Comparison of ENCODE assay signal across 14 cellular contexts in genomic region chr21:28767523-28767922, GRCh38.
"Had no signal": no experiment of that assay in that cellular context is flagged by ENCODE, and none has a peak within 500 bp of the region (broad histone marks: within the 10 kb centered on the region; RNA-seq: fewer than 3 reads in every experiment).

No MANE protein-coding gene starts in this region.

- DNase-seq: activated effector memory CD4-positive, alpha-beta T cell treated with Interleukin-2 at 50 U/mL for 16 hours; anterior cingulate cortex; caudate nucleus; effector memory CD8-positive, alpha-beta T cell; left ventricle myocardium superior; stimulated activated naive B cell treated with anti-CD40 and anti-IgM and Interleukin-4, amounts not matched to agents 10 μg/mL and 1 μg/mL and 100 μg/mL, for 72 hours; T-helper 17 cell; transverse colon; uterus had no signal

- H3K27ac Mint-ChIP-seq: brain; effector memory CD8-positive, alpha-beta T cell; progenitor cell of endocrine pancreas; stimulated activated naive B cell treated with anti-CD40 and anti-IgM and Interleukin-4, amounts not matched to agents 10 μg/mL and 1 μg/mL and 100 μg/mL, for 72 hours; T-helper 17 cell had no signal

- H3K4me3 Mint-ChIP-seq: brain; effector memory CD8-positive, alpha-beta T cell; neural crest cell; stimulated activated naive B cell treated with anti-CD40 and anti-IgM and Interleukin-4, amounts not matched to agents 10 μg/mL and 1 μg/mL and 100 μg/mL, for 72 hours; T-helper 17 cell had no signal

- H3K27me3 ChIP-seq: suprapubic skin, transverse colon, uterus had no signal

- ATAC-seq: effector memory CD8-positive, alpha-beta T cell; left ventricle myocardium superior; Right ventricle myocardium inferior; stimulated activated naive B cell treated with anti-CD40 and anti-IgM and Interleukin-4, amounts not matched to agents 10 μg/mL and 1 μg/mL and 100 μg/mL, for 72 hours; T-helper 17 cell had no signal

- H3K27me3 Mint-ChIP-seq: brain; effector memory CD8-positive, alpha-beta T cell; stimulated activated naive B cell treated with anti-CD40 and anti-IgM and Interleukin-4, amounts not matched to agents 10 μg/mL and 1 μg/mL and 100 μg/mL, for 72 hours; T-helper 17 cell had no signal

- H3K9me3 ChIP-seq: suprapubic skin, transverse colon, uterus had no signal

- H3K36me3 ChIP-seq: suprapubic skin, transverse colon, uterus had no signal

- H3K4me1 Mint-ChIP-seq: brain; stimulated activated naive B cell treated with anti-CD40 and anti-IgM and Interleukin-4, amounts not matched to agents 10 μg/mL and 1 μg/mL and 100 μg/mL, for 72 hours; T-helper 17 cell had no signal

- H3K4me3 ChIP-seq: suprapubic skin, transverse colon, uterus had no signal

- H3K36me3 Mint-ChIP-seq: brain had no signal
